Comparison of ENCODE assay signal across 8 cellular contexts in genomic region chr10:13708256-13708990, GRCh38.
DNase-seq lines count a peak whose midpoint lies in the region; ATAC-seq and TF ChIP-seq lines count a peak whose summit lies in the region.

No MANE protein-coding gene starts in this region.

- DNase-seq in AG04449 (ENCODE audit: low read depth, low spot score) (no peak), choroid plexus epithelial cell (ENCODE audit: low read depth) (no peak), myocyte (ENCODE audit: low read depth) (peak; percentile 47)
- no peak for DNase-seq in natural killer cell treated with Interleukin-12 subunit alpha and Interleukin-12 subunit beta and Interleukin-15 and Interleukin-18, amount 100 ng/mL, for 72 hours (ENCODE audit: low spot score)

- POLR2A ChIA-PET in AG04449 (lab: Yijun Ruan, JAX): interaction anchor here (0.9 to 2.1 kb wide), 3 partner anchors 9 to 39 kb away, joined by 3 to 11 read pairs (median 3); no protein-coding TSS in a partner anchor

- H3K4me3 Mint-ChIP-seq in natural killer cell treated with Interleukin-12 subunit alpha and Interleukin-12 subunit beta and Interleukin-15 and Interleukin-18, amount 100 ng/mL, for 72 hours: no peak overlapping the region

- TF ChIP-seq POLR2A in GM18505 (IDR thresholded peaks at IDR 0.05; ENCODE audit: borderline replicate concordance, extremely low read depth, insufficient read depth, insufficient read length): no peak

- peaks cover 63% of the 10 kb centered on the region for H3K4me1 ChIP-seq in HUES48 (ENCODE audit: control insufficient read depth, insufficient read depth, low read length)

- no peak overlapping the region for H3K9ac ChIP-seq in HUES48 (ENCODE audit: low read depth, low read length)

- no peak overlapping the region for H3K27ac Mint-ChIP-seq in natural killer cell treated with Interleukin-12 subunit alpha and Interleukin-12 subunit beta and Interleukin-15 and Interleukin-18, amount 100 ng/mL, for 72 hours

- H3K4me3 ChIP-seq in AG04449 (ENCODE audit: low read depth, low read length) (peak overlapping the region; percentile 81), HUES48 (ENCODE audit: low read depth, low read length) (peak overlapping the region; percentile 58; the same call in 1 of the 2 replicates), choroid plexus epithelial cell (ENCODE audit: low read depth, low read length) (peak overlapping the region; percentile 20)

- no peaks in the 10 kb centered on the region for H3K9me3 Mint-ChIP-seq in natural killer cell treated with Interleukin-12 subunit alpha and Interleukin-12 subunit beta and Interleukin-15 and Interleukin-18, amount 100 ng/mL, for 72 hours

- no peaks in the 10 kb centered on the region for H3K36me3 ChIP-seq in HUES48 (ENCODE audit: control insufficient read depth, insufficient read depth, low read length)

- CTCF ChIA-PET in AG04449 (lab: Yijun Ruan, JAX): interaction anchor here (1.1 to 1.3 kb wide), 4 partner anchors 10 to 76 kb away, joined by 3 to 6 read pairs (median 4); no protein-coding TSS in a partner anchor

- H3K27ac ChIP-seq in HUES48 (ENCODE audit: low read depth, low read length): peak overlapping the region; percentile 84

- no peaks in the 10 kb centered on the region for H3K27me3 ChIP-seq in HUES48 (ENCODE audit: control insufficient read depth, insufficient read depth, low read length)

- H3K4me1 Mint-ChIP-seq in natural killer cell treated with Interleukin-12 subunit alpha and Interleukin-12 subunit beta and Interleukin-15 and Interleukin-18, amount 100 ng/mL, for 72 hours (ENCODE audit: low read depth in 2 of 2): peaks cover 5 to 17% of the 10 kb centered on the region in 2 donors

- H3K27me3 Mint-ChIP-seq in natural killer cell treated with Interleukin-12 subunit alpha and Interleukin-12 subunit beta and Interleukin-15 and Interleukin-18, amount 100 ng/mL, for 72 hours: peaks cover 27 to 38% of the 10 kb centered on the region in 2 donors

- H3K36me3 Mint-ChIP-seq in natural killer cell treated with Interleukin-12 subunit alpha and Interleukin-12 subunit beta and Interleukin-15 and Interleukin-18, amount 100 ng/mL, for 72 hours: no peaks in the 10 kb centered on the region

- no peak for TF ChIP-seq CTCF in AG04449 (IDR thresholded peaks at IDR 0.05; ENCODE audit: insufficient read depth, low read length, missing control alignments)
- no peak for TF ChIP-seq CTCF in choroid plexus epithelial cell (conservative IDR thresholded peaks at IDR 0.05; ENCODE audit: low read depth, low read length)

- no peaks in the 10 kb centered on the region for H3K9me3 ChIP-seq in HUES48 (ENCODE audit: control insufficient read depth, insufficient read depth, low read length)

- ATAC-seq in natural killer cell treated with Interleukin-12 subunit alpha and Interleukin-12 subunit beta and Interleukin-15 and Interleukin-18, amount 100 ng/mL, for 72 hours: no peak
- ATAC-seq in GM18505 (IDR thresholded peaks at IDR 0.05; ENCODE audit: unreplicated experiment): no peak
- no peak for ATAC-seq in HG02981 (IDR thresholded peaks at IDR 0.05; ENCODE audit: unreplicated experiment)
- ATAC-seq in GM21825 (IDR thresholded peaks at IDR 0.05; ENCODE audit: unreplicated experiment): no peak

Comparison
In these comparisons a context has a peak if more than half of its experiments do, and no peak if none do; other contexts are left out.
1. H3K4me3 ChIP-seq: peak in every context shown above with its lines; median percentile 81 in AG04449; 58 in HUES48; 20 in choroid plexus epithelial cell.